ENCODE assay signal across 8 cellular contexts in genomic region chr10:59808896-59809643, GRCh38. TPM values are rescaled to one million over a fixed set of nuclear protein-coding genes. Genes with fewer than 3 reads are reported as not detected.
DNase-seq lines count a peak whose midpoint lies in the region; ATAC-seq and TF ChIP-seq lines count a peak whose summit lies in the region.

No MANE protein-coding gene starts in this region.

- ATAC-seq in GM18502 (IDR thresholded peaks at IDR 0.05; ENCODE audit: poor library complexity, unreplicated experiment) (peak; percentile 96), HG02938 (IDR thresholded peaks at IDR 0.05; ENCODE audit: unreplicated experiment) (peak; percentile 97), lower lobe of right lung (peak; percentile 69 to 77)

- no peaks in the 10 kb centered on the region for H3K9me3 Mint-ChIP-seq in chondrocyte (ENCODE audit: low read depth)

- H3K4me1 ChIP-seq in lower lobe of right lung: peaks cover 8% of the 10 kb centered on the region

- no peak overlapping the region for H3K4me3 Mint-ChIP-seq in chondrocyte (ENCODE audit: unreplicated experiment)

- H3K27ac Mint-ChIP-seq in chondrocyte (ENCODE audit: unreplicated experiment): no peak overlapping the region

- in situ Hi-C loops in ACHN (cut with HindIII; ENCODE audit: low pct_ligation_motif_present, low pct_unique_long_range_greater_than_20kb, low sequenced_read_pairs): loop anchor here (25.0 kb wide), 1 partner anchor 197 kb away; no protein-coding TSS in a partner anchor

- no peak overlapping the region for H3K27ac ChIP-seq in lower lobe of right lung

- TF ChIP-seq CTCF in chondrocyte (IDR thresholded peaks at IDR 0.05): peak; percentile 79
- peak; percentile 62 for TF ChIP-seq CTCF in lower lobe of right lung (IDR thresholded peaks at IDR 0.05)

- DNase-seq in ACHN (peak; percentile 75), NCI-H1694 treated with DMSO at 0.1 percent for 48 hours (lab: John Stamatoyannopoulos, UW) (peak; percentile 62), chondrocyte (ENCODE audit: low spot score) (no peak), lower lobe of right lung (peak; percentile 78)
- peak; percentile 25 for DNase-seq in activated CD4-positive, CD25-positive, alpha-beta regulatory T cell treated with anti-CD3 and anti-CD28 coated beads, Interleukin-2, amount 50 U/mL, for 16 hours (ENCODE audit: low read depth, low spot score)
- peak; percentile 34 to 50 for DNase-seq in stimulated activated CD8-positive, alpha-beta memory T cell treated with anti-CD3 and anti-CD28 coated beads, Interleukin-15, amount 100 ng/mL, for 48 hours (ENCODE audit: low read depth in 2 of 2)

- H3K27me3 ChIP-seq in lower lobe of right lung (ENCODE audit: low read depth): no peaks in the 10 kb centered on the region

- H3K4me1 Mint-ChIP-seq in chondrocyte (ENCODE audit: low read depth): peaks cover 6% of the 10 kb centered on the region

- no peaks in the 10 kb centered on the region for H3K27me3 Mint-ChIP-seq in chondrocyte (ENCODE audit: low read depth)

- H3K4me3 ChIP-seq in lower lobe of right lung: no peak overlapping the region

- intact Hi-C loops in lower lobe of right lung (cut with DNase I): loop anchor here (10.0 kb wide), 1 partner anchor 184 kb away; no protein-coding TSS in a partner anchor

- peaks cover 34% of the 10 kb centered on the region for H3K36me3 Mint-ChIP-seq in chondrocyte (ENCODE audit: low read depth)

- peaks cover 80% of the 10 kb centered on the region for H3K36me3 ChIP-seq in lower lobe of right lung

- H3K9me3 ChIP-seq in lower lobe of right lung: no peaks in the 10 kb centered on the region

RNA-seq across cellular contexts. Expression of gene MRLN, which starts 55.8 kb away (rescaled TPM):
- total RNA-seq in chondrocyte (not detected in 3 replicates), lower lobe of right lung (not detected)
